3 cellular contexts compared by ENCODE assay signal in the genomic region with DNA sequence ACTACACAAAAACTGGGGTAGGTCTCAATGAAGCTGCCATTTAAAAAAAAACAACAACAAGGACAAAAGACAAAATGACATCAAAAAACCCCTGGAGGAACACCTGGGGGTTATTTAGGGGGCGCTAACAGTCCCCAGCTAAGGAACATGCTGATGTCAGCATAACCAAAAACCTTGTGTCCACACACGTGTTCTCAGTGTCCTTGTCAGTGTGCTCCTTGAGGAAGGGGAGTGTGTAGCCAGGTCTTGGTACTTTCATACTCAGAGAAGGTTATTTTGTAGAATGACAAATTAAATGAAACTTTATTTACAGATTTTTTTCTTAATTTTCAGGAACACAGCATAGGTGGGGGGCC.
TF ChIP-seq lines count a peak whose summit lies in the region.

No MANE protein-coding gene starts in this region.

TF ChIP-seq in HepG2, 621 proteins besides CTCF, POLR2A, EP300 and RAD21:
- TF ChIP-seq SSRP1 (CRISPR knock-in tag; IDR thresholded peaks at IDR 0.05) (no peak), MAFF (IDR thresholded peaks at IDR 0.05; ENCODE audit: low read depth, low read length) (peak; percentile 88), MAFK (conservative IDR thresholded peaks at IDR 0.05 in 1 of 2, IDR thresholded peaks at IDR 0.05 in 1 of 2; ENCODE audit: low read length in 2 of 2) (peak; percentile 88 to 94)
- TF ChIP-seq, protein P1, sequence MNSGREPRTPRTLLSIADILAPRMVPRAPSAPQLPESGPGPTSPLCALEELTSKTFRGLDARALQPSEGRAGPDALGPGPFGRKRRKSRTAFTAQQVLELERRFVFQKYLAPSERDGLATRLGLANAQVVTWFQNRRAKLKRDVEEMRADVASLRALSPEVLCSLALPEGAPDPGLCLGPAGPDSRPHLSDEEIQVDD (CRISPR knock-in tag; IDR thresholded peaks at IDR 0.05; ENCODE audit: borderline replicate concordance) = no peak

TF ChIP-seq in IMR-90, 13 proteins besides CTCF, POLR2A, EP300 and RAD21:
- no peak for TF ChIP-seq MXI1 (IDR thresholded peaks at IDR 0.05; ENCODE audit: borderline replicate concordance, low read depth, low read length)
- TF ChIP-seq RFX5 (IDR thresholded peaks at IDR 0.05; ENCODE audit: low read depth, low read length) = no peak
- TF ChIP-seq CHD1 (IDR thresholded peaks at IDR 0.05; ENCODE audit: low read depth, low read length) = no peak
- no peak for TF ChIP-seq RCOR1 (IDR thresholded peaks at IDR 0.05; ENCODE audit: insufficient replicate concordance, low read length)
- peak; percentile 93 for TF ChIP-seq MAFK (IDR thresholded peaks at IDR 0.05; ENCODE audit: low read depth, low read length)
- TF ChIP-seq FOS (IDR thresholded peaks at IDR 0.05; ENCODE audit: low read depth, low read length) = no peak
- TF ChIP-seq SMC3 (IDR thresholded peaks at IDR 0.05; ENCODE audit: low read depth, low read length) = no peak

TF ChIP-seq in H1, 55 proteins besides CTCF, POLR2A, EP300 and RAD21:
- no peak for TF ChIP-seq CBX8 (IDR thresholded peaks at IDR 0.05; ENCODE audit: borderline replicate concordance, low read depth, low read length)
- TF ChIP-seq MAFK (IDR thresholded peaks at IDR 0.05; ENCODE audit: low read depth, low read length) = peak; percentile 78
